16 cellular contexts compared by ENCODE assay signal in the genomic region with DNA sequence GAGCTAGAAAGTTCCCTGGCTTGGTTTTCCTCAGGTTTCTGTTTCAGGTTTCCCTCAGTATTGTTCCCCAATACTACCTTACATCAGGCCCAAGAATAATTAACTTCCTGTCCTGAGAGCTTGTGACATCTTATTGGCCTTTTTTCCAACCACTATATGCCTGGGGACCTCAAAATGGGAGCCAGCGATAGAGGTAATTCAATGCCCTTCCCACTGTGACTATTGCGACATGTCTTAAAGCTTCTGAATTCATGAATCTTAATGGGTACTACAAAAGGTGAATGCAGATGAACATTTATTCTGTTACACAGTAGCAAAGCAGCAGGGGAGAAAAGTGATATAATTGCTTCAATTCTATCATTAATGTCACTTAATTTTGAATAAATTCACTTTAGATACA.
"Had no signal": no experiment of that assay in that cellular context is flagged by ENCODE, and none has a peak within 500 bp of the region (broad histone marks: within the 10 kb centered on the region; RNA-seq: fewer than 3 reads in every experiment).

No MANE protein-coding gene starts in this region.

- H3K4me1 ChIP-seq: pancreas had no signal

- H3K27ac ChIP-seq: gastroesophageal sphincter, pancreas, thyroid gland had no signal

- H3K4me3 ChIP-seq: gastroesophageal sphincter, mucosa of descending colon, pancreas, thyroid gland had no signal

- H3K27me3 ChIP-seq: gastroesophageal sphincter, pancreas, thyroid gland had no signal

- FAIRE-seq: islet of Langerhans, pancreas had no signal

- DNase-seq: activated CD4-positive, alpha-beta T cell treated with anti-CD3 and anti-CD28 coated beads, Interleukin-2, amount 50 U/mL, for 1 hour; activated naive CD4-positive, alpha-beta T cell; aorta; endodermal cell; erythroblast; mucosa of descending colon; naive thymus-derived CD4-positive, alpha-beta T cell; pancreas; stimulated activated CD4-positive, alpha-beta T cell treated with anti-CD3 and anti-CD28 coated beads, Interleukin-2, amount 100 ng/mL, for 48 hours; stimulated activated naive B cell treated with anti-CD40 and anti-IgM and Interleukin-4, amounts not matched to agents 10 μg/mL and 1 μg/mL and 100 μg/mL, for 72 hours; T-helper 9 cell; thyroid gland had no signal

- H3K36me3 ChIP-seq: gastroesophageal sphincter, pancreas, thyroid gland had no signal

- ATAC-seq: activated CD4-positive, CD25-positive, alpha-beta regulatory T cell treated with anti-CD3 and anti-CD28 coated beads, Interleukin-2, amount 50 U/mL, for 24 hours; gastroesophageal sphincter; left lobe of liver; mucosa of descending colon; naive thymus-derived CD4-positive, alpha-beta T cell; pancreas; stimulated activated naive B cell treated with anti-CD40 and anti-IgM and Interleukin-4, amounts not matched to agents 10 μg/mL and 1 μg/mL and 100 μg/mL, for 72 hours had no signal

- H3K9me3 ChIP-seq: gastroesophageal sphincter, mucosa of descending colon, pancreas, thyroid gland had no signal
